In genomic region chr17:37406635-37407455, GRCh38 we compare ENCODE assay signal across 1 cellular context.
A peak's percentile ranks its signal among the peaks of the same experiment; 100 is the strongest.
TF ChIP-seq lines count a peak whose summit lies in the region.

ACACA (minus strand) TSS chr17:37406836; CDS start chr17:37406299, 537 bp downstream.
TADA2A (plus strand) TSS chr17:37406886; CDS start chr17:37411366, 4,480 bp downstream.

TF ChIP-seq in HEK293, 187 proteins besides CTCF, POLR2A, EP300 and RAD21 (continued from another document):
- TF ChIP-seq ZNF23 (tag by site-specific recombination; IDR thresholded peaks at IDR 0.05; ENCODE audit: borderline replicate concordance) = no peak
- TF ChIP-seq ZNF560 (tag by site-specific recombination; IDR thresholded peaks at IDR 0.05; ENCODE audit: borderline replicate concordance) = no peak
- TF ChIP-seq GLI4 (tag by site-specific recombination; IDR thresholded peaks at IDR 0.05) = no peak
- TF ChIP-seq MZF1 (tag by site-specific recombination; IDR thresholded peaks at IDR 0.05; ENCODE audit: borderline replicate concordance) = no peak
- 0 out of 2 replicates have a peak, but pooled peaks have one; percentile 17 for TF ChIP-seq ZSCAN23 (tag by site-specific recombination; IDR thresholded peaks at IDR 0.05)
TF ChIP-seq in HEK293: peak in this region for 42.
